22 cellular contexts compared by ENCODE assay signal in genomic region chr1:176939993-176940392, GRCh38.
DNase-seq lines count a peak whose midpoint lies in the region; ATAC-seq, FAIRE-seq and TF ChIP-seq lines count a peak whose summit lies in the region.
"Had no signal": no experiment of that assay in that cellular context is flagged by ENCODE, and none has a peak within 500 bp of the region (broad histone marks: within the 10 kb centered on the region; RNA-seq: fewer than 3 reads in every experiment).

No MANE protein-coding gene starts in this region.

- CTCF ChIA-PET in HEK293 (lab: Yijun Ruan, JAX), result interaction anchor here (2.4 kb wide), 1 partner anchor 10 kb away, joined by 17 read pairs; no protein-coding TSS in a partner anchor
- CTCF ChIA-PET in activated CD8-positive, alpha-beta T cell treated with anti-CD3 and anti-CD28 coated beads for 36 hours (lab: Charles Lee), result interaction anchor here (1.5 kb wide), 1 partner anchor 43 kb away, joined by 3 read pairs; no protein-coding TSS in a partner anchor

- FAIRE-seq in astrocyte (lab: Jason Lieb, UNC), result no peak
- FAIRE-seq: G401.6, HepG2 had no signal

- H3K36me3 ChIP-seq in HEK293 (ENCODE audit: control insufficient read depth in 2 of 2, insufficient read depth in 1 of 2, low read length in 2 of 2) (no peaks in the 10 kb centered on the region), astrocyte (ENCODE audit: insufficient read depth, low read length) (no peaks in the 10 kb centered on the region)
- H3K36me3 ChIP-seq: Peyer's patch had no signal

- intact Hi-C loops in activated CD8-positive, alpha-beta T cell treated with anti-CD3 and anti-CD28 coated beads for 36 hours (cut with micrococcal nuclease), result no loop called here

- H3K27ac ChIP-seq in HEK293 (ENCODE audit: extremely low read depth, low read depth, low read length), result no peak overlapping the region
- no peak overlapping the region for H3K27ac ChIP-seq in astrocyte (ENCODE audit: low read depth, low read length)
- H3K27ac ChIP-seq: Peyer's patch had no signal

- no peaks in the 10 kb centered on the region for H3K9me3 Mint-ChIP-seq in astrocyte (ENCODE audit: unreplicated experiment)
- H3K9me3 Mint-ChIP-seq in activated CD8-positive, alpha-beta T cell treated with anti-CD3 and anti-CD28 coated beads for 36 hours, result peaks cover 8% of the 10 kb centered on the region

- peak; percentile 2 for DNase-seq in EH (ENCODE audit: low read depth)
- peak; percentile 12 for DNase-seq in astrocyte (ENCODE audit: low read depth)
- DNase-seq in fibroblast of mammary gland (ENCODE audit: low read depth), result peak; percentile 11
- no peak for DNase-seq in activated CD8-positive, alpha-beta T cell treated with anti-CD3 and anti-CD28 coated beads for 36 hours
- DNase-seq in retina, result no peak
- no peak for DNase-seq in 8988T
- DNase-seq: C1 segment of cervical spinal cord; CD4-positive, alpha-beta memory T cell; COR-L47; DMS53; H7; Kasumi-1; NCI-H1105; NCI-H2029 treated with DMSO at 0.1 percent for 48 hours; NCI-H226; NCI-H510A; NCI-H69; Peyer's patch; SK-N-SH had no signal

- no peak overlapping the region for H3K4me3 Mint-ChIP-seq in astrocyte (ENCODE audit: unreplicated experiment)
- no peak overlapping the region for H3K4me3 Mint-ChIP-seq in activated CD8-positive, alpha-beta T cell treated with anti-CD3 and anti-CD28 coated beads for 36 hours
- H3K4me3 Mint-ChIP-seq: CD4-positive, alpha-beta memory T cell had no signal

- H3K9me3 ChIP-seq in HEK293 (ENCODE audit: control insufficient read depth, insufficient read depth, low read depth, low read length), result no peaks in the 10 kb centered on the region
- H3K9me3 ChIP-seq in astrocyte (ENCODE audit: insufficient read depth, low read depth, low read length), result no peaks in the 10 kb centered on the region
- H3K9me3 ChIP-seq: SK-N-SH had no signal

- H3K27ac Mint-ChIP-seq in astrocyte (ENCODE audit: unreplicated experiment), result no peak overlapping the region
- no peak overlapping the region for H3K27ac Mint-ChIP-seq in activated CD8-positive, alpha-beta T cell treated with anti-CD3 and anti-CD28 coated beads for 36 hours
- H3K27ac Mint-ChIP-seq: CD4-positive, alpha-beta memory T cell had no signal

- H3K4me1 Mint-ChIP-seq in astrocyte (ENCODE audit: low read depth, unreplicated experiment), result no peaks in the 10 kb centered on the region
- H3K4me1 Mint-ChIP-seq in activated CD8-positive, alpha-beta T cell treated with anti-CD3 and anti-CD28 coated beads for 36 hours (ENCODE audit: low read depth), result no peaks in the 10 kb centered on the region
- H3K4me1 Mint-ChIP-seq: CD4-positive, alpha-beta memory T cell had no signal

- no peak for TF ChIP-seq CTCF in HEK293 (tag by site-specific recombination; IDR thresholded peaks at IDR 0.05)
- TF ChIP-seq CTCF in astrocyte (IDR thresholded peaks at IDR 0.05; ENCODE audit: insufficient read depth, low read depth, low read length), result no peak
- TF ChIP-seq CTCF in fibroblast of mammary gland (conservative IDR thresholded peaks at IDR 0.05; ENCODE audit: control insufficient read depth, insufficient read depth, low read depth, low read length), result no peak
- no peak for TF ChIP-seq CTCF in activated CD8-positive, alpha-beta T cell treated with anti-CD3 and anti-CD28 coated beads for 36 hours (IDR thresholded peaks at IDR 0.05)

- no peaks in the 10 kb centered on the region for H3K27me3 ChIP-seq in astrocyte (ENCODE audit: insufficient read depth, low read length)
- H3K27me3 ChIP-seq: Peyer's patch had no signal

- POLR2A ChIA-PET in HEK293 (lab: Yijun Ruan, JAX), result no interaction called here
- POLR2A ChIA-PET in activated CD8-positive, alpha-beta T cell treated with anti-CD3 and anti-CD28 coated beads for 36 hours (lab: Charles Lee), result no interaction called here

- no peak for ATAC-seq in activated CD8-positive, alpha-beta T cell treated with anti-CD3 and anti-CD28 coated beads for 36 hours
- ATAC-seq: HepG2 had no signal

- H3K9ac ChIP-seq in astrocyte (ENCODE audit: low read length), result no peak overlapping the region
- H3K9ac ChIP-seq: SK-N-SH had no signal

- H3K36me3 Mint-ChIP-seq in astrocyte (ENCODE audit: low read depth, unreplicated experiment), result no peaks in the 10 kb centered on the region
- no peaks in the 10 kb centered on the region for H3K36me3 Mint-ChIP-seq in activated CD8-positive, alpha-beta T cell treated with anti-CD3 and anti-CD28 coated beads for 36 hours (ENCODE audit: low read depth)
- H3K36me3 Mint-ChIP-seq: CD4-positive, alpha-beta memory T cell had no signal

- peaks cover 8% of the 10 kb centered on the region for H3K27me3 Mint-ChIP-seq in astrocyte (ENCODE audit: low read depth, unreplicated experiment)
- H3K27me3 Mint-ChIP-seq in activated CD8-positive, alpha-beta T cell treated with anti-CD3 and anti-CD28 coated beads for 36 hours, result no peaks in the 10 kb centered on the region

- no peak overlapping the region for H3K4me3 ChIP-seq in HEK293 (ENCODE audit: low read depth, low read length)
- H3K4me3 ChIP-seq in astrocyte (ENCODE audit: insufficient read depth, low read depth, low read length), result no peak overlapping the region
- no peak overlapping the region for H3K4me3 ChIP-seq in fibroblast of mammary gland (ENCODE audit: control insufficient read depth, low read depth, low read length)
- H3K4me3 ChIP-seq: Peyer's patch had no signal

- no peaks in the 10 kb centered on the region for H4K20me1 ChIP-seq in astrocyte (ENCODE audit: insufficient read depth, low read length)

- H3K4me1 ChIP-seq in HEK293 (ENCODE audit: control insufficient read depth, insufficient read depth, low read length) (no peaks in the 10 kb centered on the region), astrocyte (ENCODE audit: insufficient read depth, low read length) (no peaks in the 10 kb centered on the region)
- H3K4me1 ChIP-seq: Peyer's patch had no signal

- no peak overlapping the region for H3K4me2 ChIP-seq in astrocyte (ENCODE audit: low read length)
- H3K4me2 ChIP-seq: SK-N-SH had no signal

- H2AFZ ChIP-seq in astrocyte (ENCODE audit: low read depth, low read length), result no peak overlapping the region

- H3K79me2 ChIP-seq in astrocyte (ENCODE audit: insufficient read depth, low read length), result no peaks in the 10 kb centered on the region

TF ChIP-seq in HEK293, 187 proteins besides CTCF, POLR2A, EP300 and RAD21:
- no peak for TF ChIP-seq ZNF707 (tag by site-specific recombination; IDR thresholded peaks at IDR 0.05)
- TF ChIP-seq SETDB1 (IDR thresholded peaks at IDR 0.05; ENCODE audit: insufficient read length, low read length), result peak; percentile 15
- no peak for TF ChIP-seq ZNF585B (tag by site-specific recombination; IDR thresholded peaks at IDR 0.05)

Comparison
In these comparisons a context has a peak if more than half of its experiments do, and no peak if none do; other contexts are left out.
1. DNase-seq: peak in EH (single experiment), astrocyte (single experiment) and fibroblast of mammary gland (single experiment); none in activated CD8-positive, alpha-beta T cell treated with anti-CD3 and anti-CD28 coated beads for 36 hours (single experiment), retina (single experiment) and 8988T (single experiment).